1 cellular context compared by ENCODE assay signal in genomic region chr15:35626984-35627383, GRCh38.
TF ChIP-seq lines count a peak whose summit lies in the region.

No MANE protein-coding gene starts in this region.

TF ChIP-seq in H1, 55 proteins besides CTCF, POLR2A, EP300 and RAD21:
- no peak for TF ChIP-seq BACH1 (IDR thresholded peaks at IDR 0.05; ENCODE audit: low read length)
- no peak for TF ChIP-seq CREB1 (IDR thresholded peaks at IDR 0.05)
- no peak for TF ChIP-seq MAX (IDR thresholded peaks at IDR 0.05)
- no peak for TF ChIP-seq JUN (IDR thresholded peaks at IDR 0.05; ENCODE audit: low read depth, low read length)
- no peak for TF ChIP-seq ASH2L (IDR thresholded peaks at IDR 0.05; ENCODE audit: low read length)
- no peak for TF ChIP-seq TBP (IDR thresholded peaks at IDR 0.05; ENCODE audit: low read depth, low read length)
- TF ChIP-seq CBX8 (IDR thresholded peaks at IDR 0.05; ENCODE audit: borderline replicate concordance, low read depth, low read length), result no peak
- TF ChIP-seq RBBP5 (IDR thresholded peaks at IDR 0.05; ENCODE audit: borderline replicate concordance, low read depth, low read length), result no peak
- no peak for TF ChIP-seq NRF1 (IDR thresholded peaks at IDR 0.05; ENCODE audit: low read depth, low read length)
- TF ChIP-seq SRF (IDR thresholded peaks at IDR 0.05; ENCODE audit: low read depth, low read length), result no peak
- no peak for TF ChIP-seq USF2 (IDR thresholded peaks at IDR 0.05; ENCODE audit: low read length)
- TF ChIP-seq BRCA1 (IDR thresholded peaks at IDR 0.05; ENCODE audit: low read depth, low read length), result no peak
- no peak for TF ChIP-seq CHD2 (IDR thresholded peaks at IDR 0.05; ENCODE audit: low read length)
- TF ChIP-seq HDAC6 (IDR thresholded peaks at IDR 0.05; ENCODE audit: low read depth, low read length), result no peak
- TF ChIP-seq SP2 (IDR thresholded peaks at IDR 0.05; ENCODE audit: low read length), result no peak
- no peak for TF ChIP-seq SUZ12 (IDR thresholded peaks at IDR 0.05; ENCODE audit: low read length)
- TF ChIP-seq RNF2 (IDR thresholded peaks at IDR 0.05; ENCODE audit: borderline replicate concordance, low read depth, low read length, missing control alignments, poor library complexity, severe bottlenecking), result no peak
- TF ChIP-seq EZH2 (IDR thresholded peaks at IDR 0.05; ENCODE audit: low read depth, low read length, severe bottlenecking), result no peak
TF ChIP-seq in H1: peak in this region for 0.
